In the genomic region with DNA sequence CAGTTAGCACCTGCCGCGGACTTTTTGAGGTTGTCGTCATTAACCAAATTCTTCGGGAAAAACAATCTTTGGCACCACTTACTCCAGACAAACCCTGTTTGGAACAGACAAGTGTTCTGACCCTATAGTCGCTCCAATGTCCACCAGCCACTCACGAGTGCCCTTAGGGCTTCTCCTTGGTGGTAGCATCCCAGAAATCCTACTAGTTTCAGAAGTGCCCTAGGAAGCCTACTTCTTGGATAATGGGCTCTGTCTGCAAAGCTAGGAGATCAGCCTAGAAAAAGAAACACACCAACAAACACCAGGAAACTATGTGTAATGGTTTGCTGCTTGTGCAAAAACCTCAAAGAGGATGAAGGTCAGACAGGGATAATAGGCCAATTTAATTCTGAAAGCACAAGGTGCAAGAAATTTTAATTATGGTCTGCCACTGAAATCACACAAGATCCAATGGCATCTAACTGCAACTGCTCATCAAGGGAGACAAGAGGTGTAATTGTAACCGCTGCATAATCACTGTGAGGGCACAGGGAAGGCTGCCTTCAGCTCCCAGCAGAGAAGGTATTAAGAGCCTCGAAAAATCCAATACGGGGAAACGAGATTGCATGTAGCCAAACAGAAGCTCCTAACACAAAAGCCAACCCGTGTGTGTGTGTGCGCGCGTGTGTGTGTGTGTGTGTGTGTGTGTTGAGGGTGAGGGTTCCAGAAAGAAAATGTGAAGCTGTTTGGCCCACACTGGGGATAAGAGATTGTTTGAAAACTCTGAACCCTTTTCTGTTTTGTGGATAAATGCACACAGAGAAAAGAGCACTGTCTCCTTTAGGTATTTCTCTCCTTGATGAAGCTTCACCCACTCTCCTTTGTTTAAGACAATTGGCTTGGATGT, we compare ENCODE assay signal across 9 cellular contexts. TPM values are rescaled to one million over a fixed set of nuclear protein-coding genes. Genes with fewer than 3 reads are reported as not detected.
DNase-seq lines count a peak whose midpoint lies in the region; ATAC-seq and TF ChIP-seq lines count a peak whose summit lies in the region.
"Had no signal": no experiment of that assay in that cellular context is flagged by ENCODE, and none has a peak within 500 bp of the region (broad histone marks: within the 10 kb centered on the region; RNA-seq: fewer than 3 reads in every experiment).

No MANE protein-coding gene starts in this region.

- H3K9me3 Mint-ChIP-seq in activated CD4-positive, alpha-beta memory T cell treated with anti-CD3 and anti-CD28 coated beads for 36 hours: no peaks in the 10 kb centered on the region

- intact Hi-C loops in left lung (cut with DNase I): no loop called here
- intact Hi-C loops in posterior cingulate gyrus (cut with DNase I): loop anchor here (5.0 kb wide), 1 partner anchor 108 kb away; no protein-coding TSS in a partner anchor
- intact Hi-C loops in activated CD4-positive, alpha-beta memory T cell treated with anti-CD3 and anti-CD28 coated beads for 36 hours (cut with micrococcal nuclease): no loop called here

- H3K4me3 ChIP-seq in brain microvascular endothelial cell (ENCODE audit: low read depth, low read length) (peak overlapping the region; percentile 87), left lung (peak overlapping the region; percentile 63 to 71), subcutaneous abdominal adipose tissue (ENCODE audit: low read depth in 1 of 5, low read length in 5 of 5) (peak overlapping the region; percentile 51 to 85 (median 79))

- no peak overlapping the region for H3K27ac ChIP-seq in brain microvascular endothelial cell
- peak overlapping the region; percentile 21 to 67 for H3K27ac ChIP-seq in left lung
- peak overlapping the region; percentile 15 for H3K27ac ChIP-seq in subcutaneous abdominal adipose tissue (ENCODE audit: low read depth, low read length)
- H3K27ac ChIP-seq: 22Rv1 had no signal

- H3K4me1 Mint-ChIP-seq in activated CD4-positive, alpha-beta memory T cell treated with anti-CD3 and anti-CD28 coated beads for 36 hours (ENCODE audit: low read depth): peaks cover 16% of the 10 kb centered on the region

- TF ChIP-seq CTCF in brain microvascular endothelial cell (IDR thresholded peaks at IDR 0.05; ENCODE audit: low read depth, low read length, missing control alignments): no peak
- TF ChIP-seq CTCF in left lung (IDR thresholded peaks at IDR 0.05): no peak

- POLR2A ChIA-PET in activated CD4-positive, alpha-beta memory T cell treated with anti-CD3 and anti-CD28 coated beads for 36 hours (lab: Charles Lee): no interaction called here

- no peak overlapping the region for H3K4me3 Mint-ChIP-seq in activated CD4-positive, alpha-beta memory T cell treated with anti-CD3 and anti-CD28 coated beads for 36 hours

- no peaks in the 10 kb centered on the region for H3K9me3 ChIP-seq in left lung
- H3K9me3 ChIP-seq in subcutaneous abdominal adipose tissue (ENCODE audit: control insufficient read depth in 5 of 5, low read length in 5 of 5): no peaks in the 10 kb centered on the region

- H3K9ac ChIP-seq in subcutaneous abdominal adipose tissue (ENCODE audit: low read length in 5 of 5): peak overlapping the region in 3 of 5 donors; percentile 51 to 85 (median 65)

- H3K27ac Mint-ChIP-seq in activated CD4-positive, alpha-beta memory T cell treated with anti-CD3 and anti-CD28 coated beads for 36 hours: no peak overlapping the region

- peak; percentile 34 for DNase-seq in DMS 273 (lab: John Stamatoyannopoulos, UW; ENCODE audit: unreplicated experiment)
- DNase-seq in DMS 273 treated with DMSO at 0.1 percent for 48 hours (lab: John Stamatoyannopoulos, UW): no peak
- no peak for DNase-seq in brain microvascular endothelial cell
- no peak for DNase-seq in left lung
- no peak for DNase-seq in posterior cingulate gyrus
- no peak for DNase-seq in activated CD4-positive, alpha-beta memory T cell treated with anti-CD3 and anti-CD28 coated beads for 36 hours

- CTCF ChIA-PET in activated CD4-positive, alpha-beta memory T cell treated with anti-CD3 and anti-CD28 coated beads for 36 hours (lab: Charles Lee): no interaction called here

- H3K27me3 ChIP-seq in brain microvascular endothelial cell (replicated peaks) (no peaks in the 10 kb centered on the region), left lung (peaks cover 0 to 25% of the 10 kb centered on the region in 2 donors), subcutaneous abdominal adipose tissue (ENCODE audit: control insufficient read depth in 5 of 5, insufficient read depth in 4 of 5, low read length in 5 of 5) (no peaks in the 10 kb centered on the region)

- in situ Hi-C loops in brain microvascular endothelial cell (cut with HindIII; ENCODE audit: low pct_ligation_motif_present, low sequenced_read_pairs): loop anchor here (25.0 kb wide), 1 partner anchor 93 kb away; no protein-coding TSS in a partner anchor

- no peaks in the 10 kb centered on the region for H3K36me3 Mint-ChIP-seq in activated CD4-positive, alpha-beta memory T cell treated with anti-CD3 and anti-CD28 coated beads for 36 hours

- H3K4me1 ChIP-seq in left lung (peaks cover 11 to 31% of the 10 kb centered on the region in 2 donors), subcutaneous abdominal adipose tissue (ENCODE audit: control insufficient read depth in 5 of 5, insufficient read depth in 5 of 5, low read length in 5 of 5) (peaks cover 0 to 39% (median 36%) of the 10 kb centered on the region in 5 donors)

- ATAC-seq in left lung (peak; percentile 8), HG03135 (IDR thresholded peaks at IDR 0.05; ENCODE audit: unreplicated experiment) (no peak)

- H3K27me3 Mint-ChIP-seq in activated CD4-positive, alpha-beta memory T cell treated with anti-CD3 and anti-CD28 coated beads for 36 hours: peaks cover 49% of the 10 kb centered on the region

- no peaks in the 10 kb centered on the region for H3K36me3 ChIP-seq in brain microvascular endothelial cell (replicated peaks)
- no peaks in the 10 kb centered on the region for H3K36me3 ChIP-seq in left lung
- no peaks in the 10 kb centered on the region for H3K36me3 ChIP-seq in subcutaneous abdominal adipose tissue (ENCODE audit: control insufficient read depth in 5 of 5, insufficient read depth in 5 of 5, low read length in 5 of 5)

RNA-seq across cellular contexts. Expression of gene WLS, which starts 2.2 kb away (rescaled TPM):
- 100 to 1,000 TPM in 1 of 2 donors, 10 to 100 TPM in 1; 85.7 to 127 TPM for total RNA-seq in left lung
- total RNA-seq in activated CD4-positive, alpha-beta memory T cell treated with anti-CD3 and anti-CD28 coated beads for 36 hours: not detected

Comparison
In these comparisons a context has a peak if more than half of its experiments do, and no peak if none do; other contexts are left out.
1. RNA of gene WLS, which starts 2.2 kb away (total RNA-seq): 85.7 to 127 TPM in left lung; not detected in activated CD4-positive, alpha-beta memory T cell treated with anti-CD3 and anti-CD28 coated beads for 36 hours; every median in the first group is over 10 times any median in the second.
2. Peak in every context shown above with its lines, with median percentiles within 50 percentile points of each other: H3K4me3 ChIP-seq.